ENCODE assay signal across 1 cellular context in genomic region chr9:137605146-137606004, GRCh38.
TF ChIP-seq lines count a peak whose summit lies in the region.

ARRDC1 (plus strand) TSS chr9:137605686; CDS start chr9:137605718, 32 bp downstream.

TF ChIP-seq in K562, 482 proteins besides CTCF, POLR2A, EP300 and RAD21 (continued from another document and continues in another):
- TF ChIP-seq, protein P1, sequence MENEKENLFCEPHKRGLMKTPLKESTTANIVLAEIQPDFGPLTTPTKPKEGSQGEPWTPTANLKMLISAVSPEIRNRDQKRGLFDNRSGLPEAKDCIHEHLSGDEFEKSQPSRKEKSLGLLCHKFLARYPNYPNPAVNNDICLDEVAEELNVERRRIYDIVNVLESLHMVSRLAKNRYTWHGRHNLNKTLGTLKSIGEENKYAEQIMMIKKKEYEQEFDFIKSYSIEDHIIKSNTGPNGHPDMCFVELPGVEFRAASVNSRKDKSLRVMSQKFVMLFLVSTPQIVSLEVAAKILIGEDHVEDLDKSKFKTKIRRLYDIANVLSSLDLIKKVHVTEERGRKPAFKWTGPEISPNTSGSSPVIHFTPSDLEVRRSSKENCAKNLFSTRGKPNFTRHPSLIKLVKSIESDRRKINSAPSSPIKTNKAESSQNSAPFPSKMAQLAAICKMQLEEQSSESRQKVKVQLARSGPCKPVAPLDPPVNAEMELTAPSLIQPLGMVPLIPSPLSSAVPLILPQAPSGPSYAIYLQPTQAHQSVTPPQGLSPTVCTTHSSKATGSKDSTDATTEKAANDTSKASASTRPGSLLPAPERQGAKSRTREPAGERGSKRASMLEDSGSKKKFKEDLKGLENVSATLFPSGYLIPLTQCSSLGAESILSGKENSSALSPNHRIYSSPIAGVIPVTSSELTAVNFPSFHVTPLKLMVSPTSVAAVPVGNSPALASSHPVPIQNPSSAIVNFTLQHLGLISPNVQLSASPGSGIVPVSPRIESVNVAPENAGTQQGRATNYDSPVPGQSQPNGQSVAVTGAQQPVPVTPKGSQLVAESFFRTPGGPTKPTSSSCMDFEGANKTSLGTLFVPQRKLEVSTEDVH (IDR thresholded peaks at IDR 0.05; ENCODE audit: low read depth, partially characterized antibody): no peak
- TF ChIP-seq HSF4 (CRISPR knock-in tag; IDR thresholded peaks at IDR 0.05; ENCODE audit: borderline replicate concordance) (no peak), NBN (IDR thresholded peaks at IDR 0.05; ENCODE audit: low read depth) (no peak), ZKSCAN8 (CRISPR knock-in tag; IDR thresholded peaks at IDR 0.05) (no peak), SIN3A (IDR thresholded peaks at IDR 0.05; ENCODE audit: borderline replicate concordance in 2 of 2, control insufficient read depth in 1 of 2, low read depth in 2 of 2, low read length in 2 of 2) (no peak; a peak in 1 of 4 replicates), MLLT1 (IDR thresholded peaks at IDR 0.05) (no peak), HNRNPUL1 (IDR thresholded peaks at IDR 0.05; ENCODE audit: low read length) (no peak), HMBOX1 (IDR thresholded peaks at IDR 0.05) (no peak), SUPT5H (IDR thresholded peaks at IDR 0.05) (no peak; the same call in 1 of the 2 replicates), KLF1 (tag; IDR thresholded peaks at IDR 0.05) (no peak), KDM2B (CRISPR knock-in tag; IDR thresholded peaks at IDR 0.05) (peak; percentile 81; the same call in 1 of the 2 replicates), ZNF518B (CRISPR knock-in tag; IDR thresholded peaks at IDR 0.05) (no peak), CSDE1 (IDR thresholded peaks at IDR 0.05) (no peak), RHOXF2B (CRISPR knock-in tag; conservative IDR thresholded peaks at IDR 0.05) (no peak), IFI16 (CRISPR knock-in tag; IDR thresholded peaks at IDR 0.05) (no peak), RNF219 (CRISPR knock-in tag; IDR thresholded peaks at IDR 0.05) (no peak), TCF7L2 (IDR thresholded peaks at IDR 0.05; ENCODE audit: low read depth, low read length) (no peak), TAF1 (IDR thresholded peaks at IDR 0.05; ENCODE audit: control insufficient read depth, extremely low read depth, insufficient read depth, low read length, severe bottlenecking) (peak; percentile 61), RCOR1 (IDR thresholded peaks at IDR 0.05; ENCODE audit: borderline replicate concordance in 1 of 2, low read depth in 2 of 2, low read length in 2 of 2) (0 out of 4 replicates have a peak, but pooled peaks of 1 of the 2 experiments have one; percentile 34), FOSL1 (tag; conservative IDR thresholded peaks at IDR 0.05) (no peak), BRD4 (IDR thresholded peaks at IDR 0.05) (no peak), CTBP1 (IDR thresholded peaks at IDR 0.05; ENCODE audit: borderline replicate concordance) (peak; percentile 78), TFE3 (CRISPR knock-in tag; IDR thresholded peaks at IDR 0.05) (no peak), CHCHD3 (CRISPR knock-in tag; IDR thresholded peaks at IDR 0.05) (no peak), MEF2D (tag; conservative IDR thresholded peaks at IDR 0.05; ENCODE audit: low read depth) (no peak), NRF1 (conservative IDR thresholded peaks at IDR 0.05 in 1 of 2, IDR thresholded peaks at IDR 0.05 in 1 of 2) (peak in 1 of 2 experiments; percentile 81; a peak in 2 of 4 replicates), HINFP (tag; conservative IDR thresholded peaks at IDR 0.05; ENCODE audit: low read depth) (no peak), GATAD2B (IDR thresholded peaks at IDR 0.05; ENCODE audit: borderline replicate concordance) (peak; percentile 67; the same call in 1 of the 2 replicates), ZNF165 (CRISPR knock-in tag; IDR thresholded peaks at IDR 0.05; ENCODE audit: borderline replicate concordance) (no peak), ZNF232 (CRISPR knock-in tag; IDR thresholded peaks at IDR 0.05) (no peak), ELF1 (tag; IDR thresholded peaks at IDR 0.05) (peak; percentile 73), CAMTA2 (CRISPR knock-in tag; conservative IDR thresholded peaks at IDR 0.05) (0 out of 2 replicates have a peak, but pooled peaks have one; percentile 30), E2F5 (CRISPR knock-in tag; IDR thresholded peaks at IDR 0.05) (no peak), KAT7 (CRISPR knock-in tag; IDR thresholded peaks at IDR 0.05; ENCODE audit: borderline replicate concordance) (no peak), ZSCAN32 (CRISPR knock-in tag; IDR thresholded peaks at IDR 0.05) (no peak), PHF20 (IDR thresholded peaks at IDR 0.05; ENCODE audit: partially characterized antibody) (peak; percentile 69)
- TF ChIP-seq, protein P2, sequence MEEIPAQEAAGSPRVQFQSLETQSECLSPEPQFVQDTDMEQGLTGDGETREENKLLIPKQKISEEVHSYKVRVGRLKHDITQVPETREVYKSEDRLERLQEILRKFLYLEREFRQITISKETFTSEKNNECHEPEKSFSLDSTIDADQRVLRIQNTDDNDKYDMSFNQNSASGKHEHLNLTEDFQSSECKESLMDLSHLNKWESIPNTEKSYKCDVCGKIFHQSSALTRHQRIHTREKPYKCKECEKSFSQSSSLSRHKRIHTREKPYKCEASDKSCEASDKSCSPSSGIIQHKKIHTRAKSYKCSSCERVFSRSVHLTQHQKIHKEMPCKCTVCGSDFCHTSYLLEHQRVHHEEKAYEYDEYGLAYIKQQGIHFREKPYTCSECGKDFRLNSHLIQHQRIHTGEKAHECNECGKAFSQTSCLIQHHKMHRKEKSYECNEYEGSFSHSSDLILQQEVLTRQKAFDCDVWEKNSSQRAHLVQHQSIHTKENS (CRISPR knock-in tag; IDR thresholded peaks at IDR 0.05): no peak
- TF ChIP-seq, protein P3, sequence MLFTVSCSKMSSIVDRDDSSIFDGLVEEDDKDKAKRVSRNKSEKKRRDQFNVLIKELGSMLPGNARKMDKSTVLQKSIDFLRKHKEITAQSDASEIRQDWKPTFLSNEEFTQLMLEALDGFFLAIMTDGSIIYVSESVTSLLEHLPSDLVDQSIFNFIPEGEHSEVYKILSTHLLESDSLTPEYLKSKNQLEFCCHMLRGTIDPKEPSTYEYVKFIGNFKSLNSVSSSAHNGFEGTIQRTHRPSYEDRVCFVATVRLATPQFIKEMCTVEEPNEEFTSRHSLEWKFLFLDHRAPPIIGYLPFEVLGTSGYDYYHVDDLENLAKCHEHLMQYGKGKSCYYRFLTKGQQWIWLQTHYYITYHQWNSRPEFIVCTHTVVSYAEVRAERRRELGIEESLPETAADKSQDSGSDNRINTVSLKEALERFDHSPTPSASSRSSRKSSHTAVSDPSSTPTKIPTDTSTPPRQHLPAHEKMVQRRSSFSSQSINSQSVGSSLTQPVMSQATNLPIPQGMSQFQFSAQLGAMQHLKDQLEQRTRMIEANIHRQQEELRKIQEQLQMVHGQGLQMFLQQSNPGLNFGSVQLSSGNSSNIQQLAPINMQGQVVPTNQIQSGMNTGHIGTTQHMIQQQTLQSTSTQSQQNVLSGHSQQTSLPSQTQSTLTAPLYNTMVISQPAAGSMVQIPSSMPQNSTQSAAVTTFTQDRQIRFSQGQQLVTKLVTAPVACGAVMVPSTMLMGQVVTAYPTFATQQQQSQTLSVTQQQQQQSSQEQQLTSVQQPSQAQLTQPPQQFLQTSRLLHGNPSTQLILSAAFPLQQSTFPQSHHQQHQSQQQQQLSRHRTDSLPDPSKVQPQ (CRISPR knock-in tag; IDR thresholded peaks at IDR 0.05; ENCODE audit: borderline replicate concordance): no peak
- TF ChIP-seq, protein P4, sequence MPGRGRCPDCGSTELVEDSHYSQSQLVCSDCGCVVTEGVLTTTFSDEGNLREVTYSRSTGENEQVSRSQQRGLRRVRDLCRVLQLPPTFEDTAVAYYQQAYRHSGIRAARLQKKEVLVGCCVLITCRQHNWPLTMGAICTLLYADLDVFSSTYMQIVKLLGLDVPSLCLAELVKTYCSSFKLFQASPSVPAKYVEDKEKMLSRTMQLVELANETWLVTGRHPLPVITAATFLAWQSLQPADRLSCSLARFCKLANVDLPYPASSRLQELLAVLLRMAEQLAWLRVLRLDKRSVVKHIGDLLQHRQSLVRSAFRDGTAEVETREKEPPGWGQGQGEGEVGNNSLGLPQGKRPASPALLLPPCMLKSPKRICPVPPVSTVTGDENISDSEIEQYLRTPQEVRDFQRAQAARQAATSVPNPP (IDR thresholded peaks at IDR 0.05; ENCODE audit: borderline replicate concordance, insufficient read depth, insufficient read length): no peak
